Comparison of ENCODE assay signal across 1 cellular context in the genomic region with DNA sequence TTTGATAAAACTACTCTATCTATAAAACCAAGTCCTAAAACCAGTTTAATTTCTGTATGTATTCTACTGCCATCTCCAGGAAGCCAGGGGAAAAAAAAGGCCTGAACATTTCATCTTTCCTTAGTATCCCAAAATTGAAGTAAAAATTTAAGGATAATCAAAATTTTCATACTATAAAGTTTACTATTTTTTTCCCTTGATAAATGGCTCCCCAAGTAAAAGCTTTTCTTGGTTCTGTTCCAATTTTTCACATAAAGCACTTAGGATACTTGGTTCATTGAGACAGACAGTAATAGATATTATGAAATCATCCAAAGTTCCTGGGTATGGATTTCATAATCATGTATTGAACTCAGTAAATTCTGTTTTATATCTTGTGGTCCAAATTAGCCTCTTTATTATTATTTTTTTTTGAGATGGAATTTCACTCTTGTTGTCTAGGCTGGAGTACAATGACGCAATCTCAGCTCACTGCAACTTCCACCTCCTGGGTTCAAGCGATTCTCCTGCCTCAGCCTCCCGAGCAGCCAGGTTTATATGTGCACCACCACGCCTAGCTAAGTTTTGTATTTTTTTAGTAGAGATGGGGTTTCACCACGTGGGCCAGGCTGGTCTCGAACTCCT.
TF ChIP-seq lines count a peak whose summit lies in the region.

No MANE protein-coding gene starts in this region.

TF ChIP-seq in HepG2, 621 proteins besides CTCF, POLR2A, EP300 and RAD21:
- TF ChIP-seq STAG1 (CRISPR knock-in tag; IDR thresholded peaks at IDR 0.05) = peak; percentile 59
- TF ChIP-seq, protein P1, sequence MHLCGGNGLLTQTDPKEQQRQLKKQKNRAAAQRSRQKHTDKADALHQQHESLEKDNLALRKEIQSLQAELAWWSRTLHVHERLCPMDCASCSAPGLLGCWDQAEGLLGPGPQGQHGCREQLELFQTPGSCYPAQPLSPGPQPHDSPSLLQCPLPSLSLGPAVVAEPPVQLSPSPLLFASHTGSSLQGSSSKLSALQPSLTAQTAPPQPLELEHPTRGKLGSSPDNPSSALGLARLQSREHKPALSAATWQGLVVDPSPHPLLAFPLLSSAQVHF (CRISPR knock-in tag; IDR thresholded peaks at IDR 0.05) = no peak
- no peak for TF ChIP-seq TOPORS (CRISPR knock-in tag; IDR thresholded peaks at IDR 0.05)
- TF ChIP-seq NAIF1 (CRISPR knock-in tag; IDR thresholded peaks at IDR 0.05; ENCODE audit: borderline replicate concordance) = no peak
- TF ChIP-seq HOXA3 (CRISPR knock-in tag; IDR thresholded peaks at IDR 0.05) = no peak
- TF ChIP-seq IRF2 (CRISPR knock-in tag; IDR thresholded peaks at IDR 0.05) = no peak
- TF ChIP-seq CEBPB (IDR thresholded peaks at IDR 0.05; ENCODE audit: borderline replicate concordance, low read depth, low read length) = peak; percentile 53; the same call in 1 of the 2 replicates
- TF ChIP-seq MXI1 (IDR thresholded peaks at IDR 0.05; ENCODE audit: borderline replicate concordance, low read depth, low read length) = no peak
- TF ChIP-seq, protein P2, sequence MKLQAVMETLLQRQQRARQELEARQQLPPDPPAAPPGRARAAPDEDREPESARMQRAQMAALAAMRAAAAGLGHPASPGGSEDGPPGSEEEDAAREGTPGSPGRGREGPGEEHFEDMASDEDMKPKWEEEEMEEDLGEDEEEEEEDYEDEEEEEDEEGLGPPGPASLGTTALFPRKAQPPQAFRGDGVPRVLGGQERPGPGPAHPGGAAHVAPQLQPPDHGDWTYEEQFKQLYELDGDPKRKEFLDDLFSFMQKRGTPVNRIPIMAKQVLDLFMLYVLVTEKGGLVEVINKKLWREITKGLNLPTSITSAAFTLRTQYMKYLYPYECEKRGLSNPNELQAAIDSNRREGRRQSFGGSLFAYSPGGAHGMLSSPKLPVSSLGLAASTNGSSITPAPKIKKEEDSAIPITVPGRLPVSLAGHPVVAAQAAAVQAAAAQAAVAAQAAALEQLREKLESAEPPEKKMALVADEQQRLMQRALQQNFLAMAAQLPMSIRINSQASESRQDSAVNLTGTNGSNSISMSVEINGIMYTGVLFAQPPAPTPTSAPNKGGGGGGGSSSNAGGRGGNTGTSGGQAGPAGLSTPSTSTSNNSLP (IDR thresholded peaks at IDR 0.05; ENCODE audit: low read depth, low read length) = no peak
- peak; percentile 58 for TF ChIP-seq SMC3 (IDR thresholded peaks at IDR 0.05; ENCODE audit: low read length)
